27 cellular contexts compared by ENCODE assay signal in the genomic region with DNA sequence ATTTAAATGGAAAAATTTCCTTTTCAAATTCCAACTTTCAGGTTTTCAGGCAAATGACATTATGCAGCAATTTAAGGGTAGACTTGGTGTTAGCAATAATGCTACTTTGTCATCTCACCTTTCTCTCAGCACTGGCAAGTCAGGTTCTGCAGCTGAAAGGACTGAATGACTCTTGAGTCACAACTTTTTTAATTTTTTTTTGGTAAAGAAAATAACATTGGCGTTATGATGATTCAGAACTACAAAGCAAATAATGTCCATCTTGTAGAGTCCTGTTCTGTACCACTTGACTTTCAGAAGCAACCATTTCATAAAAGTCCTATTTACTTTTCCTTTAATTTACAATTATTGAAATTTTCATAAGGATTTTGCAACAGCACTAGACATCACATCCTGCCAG.
"Had no signal": no experiment of that assay in that cellular context is flagged by ENCODE, and none has a peak within 500 bp of the region (broad histone marks: within the 10 kb centered on the region; RNA-seq: fewer than 3 reads in every experiment).

No MANE protein-coding gene starts in this region.

- ATAC-seq: activated CD4-positive, alpha-beta T cell treated with anti-CD3 and anti-CD28 coated beads for 36 hours; activated T-helper 17 cell treated with anti-CD3 and anti-CD28 coated beads, Interleukin-2, amount 50 U/mL, for 72 hours; Panc1 had no signal

- H3K27ac ChIP-seq: brain microvascular endothelial cell, SJCRH30, WERI-Rb-1 had no signal

- H3K27me3 ChIP-seq: brain microvascular endothelial cell had no signal

- DNase-seq: activated CD4-positive, alpha-beta memory T cell treated with anti-CD3 and anti-CD28 coated beads, Interleukin-2, amount 10 ng/mL, durations not matched to agents 7 days and 5 days; activated CD4-positive, alpha-beta T cell treated with anti-CD3 and anti-CD28 coated beads for 36 hours; activated CD4-positive, alpha-beta T cell treated with anti-CD3 and anti-CD28 coated beads, Interleukin-2, amount 50 U/mL, for 1 hour; activated gamma-delta T cell treated with Interleukin-2 at 50 U/mL for 16 hours; activated naive CD4-positive, alpha-beta T cell treated with anti-CD3 and anti-CD28 coated beads, Interleukin-2, amount 10 ng/mL, durations not matched to agents 7 days and 5 days; activated naive CD8-positive, alpha-beta T cell treated with anti-CD3 and anti-CD28 coated beads for 36 hours; activated T-cell treated with anti-CD3 and anti-CD28 coated beads for 4 hours; activated T-cell treated with anti-CD3 and anti-CD28 coated beads, Interleukin-2, amount 50 U/mL, for 48 hours; brain microvascular endothelial cell; KG1; NCI-H1417 treated with DMSO at 0.1 percent for 48 hours; NCI-H1694; NCI-H2029; NCI-H2107; NCI-H2171 treated with DMSO at 0.1 percent for 48 hours; NCI-H345; NCI-H510A; NCI-H526 treated with DMSO at 0.1 percent for 48 hours; NCI-H82; Right ventricle myocardium superior; RPMI8226; SJCRH30; SK-N-SH; T-helper 1 cell; WERI-Rb-1 had no signal

- H3K9me3 ChIP-seq: SJCRH30, SK-N-SH had no signal

- H3K4me3 ChIP-seq: SJCRH30 had no signal

- H3K4me1 ChIP-seq: SJCRH30 had no signal

- H3K36me3 ChIP-seq: brain microvascular endothelial cell, SJCRH30, WERI-Rb-1 had no signal
